2 cellular contexts compared by ENCODE assay signal in genomic region chr18:57447154-57447621, GRCh38.
TF ChIP-seq lines count a peak whose summit lies in the region.

No MANE protein-coding gene starts in this region.

TF ChIP-seq in IMR-90, 13 proteins besides CTCF, POLR2A, EP300 and RAD21 (continued from another document):
- TF ChIP-seq MXI1 (IDR thresholded peaks at IDR 0.05; ENCODE audit: borderline replicate concordance, low read depth, low read length): no peak
- no peak for TF ChIP-seq USF2 (IDR thresholded peaks at IDR 0.05; ENCODE audit: low read depth, low read length)
- no peak for TF ChIP-seq NFE2L2 (IDR thresholded peaks at IDR 0.05; ENCODE audit: low read depth, low read length)
- no peak for TF ChIP-seq CHD1 (IDR thresholded peaks at IDR 0.05; ENCODE audit: low read depth, low read length)
- no peak for TF ChIP-seq MAFK (IDR thresholded peaks at IDR 0.05; ENCODE audit: low read depth, low read length)
- TF ChIP-seq SMC3 (IDR thresholded peaks at IDR 0.05; ENCODE audit: low read depth, low read length): no peak
- TF ChIP-seq ELK1 (IDR thresholded peaks at IDR 0.05; ENCODE audit: borderline replicate concordance, low read depth, low read length): no peak
- no peak for TF ChIP-seq CEBPB (IDR thresholded peaks at IDR 0.05; ENCODE audit: low read depth, low read length)
- TF ChIP-seq MAZ (IDR thresholded peaks at IDR 0.05; ENCODE audit: borderline replicate concordance, low read depth, low read length): no peak
- TF ChIP-seq RFX5 (IDR thresholded peaks at IDR 0.05; ENCODE audit: low read depth, low read length): no peak

TF ChIP-seq in liver, 16 proteins besides CTCF, POLR2A, EP300 and RAD21:
- TF ChIP-seq REST (IDR thresholded peaks at IDR 0.05) (peak; percentile 97), EGR1 (IDR thresholded peaks at IDR 0.05; ENCODE audit: low read depth in 2 of 2) (no peak)
